21 cellular contexts compared by ENCODE assay signal in the genomic region with DNA sequence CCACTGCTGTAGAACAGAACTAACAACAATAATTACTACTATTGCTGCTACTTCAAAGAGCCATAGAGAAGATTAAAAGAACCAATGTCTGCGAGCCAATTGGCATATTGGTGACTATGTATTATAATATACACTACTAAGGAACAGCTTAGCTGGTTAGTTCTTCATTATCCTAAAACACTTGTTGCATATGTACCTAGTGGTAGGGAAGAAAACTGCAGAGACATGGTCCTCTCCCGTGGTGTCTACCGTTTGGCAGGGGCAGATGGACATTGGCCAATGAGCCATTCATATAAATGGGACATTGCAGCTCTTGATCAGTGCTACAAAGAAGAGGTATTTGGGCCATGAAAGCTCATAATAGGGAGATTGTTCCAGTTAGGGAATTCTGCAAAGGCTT. TPM values are rescaled to one million over a fixed set of nuclear protein-coding genes. Genes with fewer than 3 reads are reported as not detected.
"Had no signal": no experiment of that assay in that cellular context is flagged by ENCODE, and none has a peak within 500 bp of the region (broad histone marks: within the 10 kb centered on the region; RNA-seq: fewer than 3 reads in every experiment).

No MANE protein-coding gene starts in this region.

- H3K9me3 Mint-ChIP-seq: naive B cell; nephron; stimulated activated naive B cell treated with anti-CD40 and anti-IgM and Interleukin-4, amounts not matched to agents 10 μg/mL and 1 μg/mL and 100 μg/mL, for 72 hours had no signal

- H3K27ac Mint-ChIP-seq: naive B cell; nephron; stimulated activated naive B cell treated with anti-CD40 and anti-IgM and Interleukin-4, amounts not matched to agents 10 μg/mL and 1 μg/mL and 100 μg/mL, for 72 hours had no signal

- H3K4me1 Mint-ChIP-seq: naive B cell, nephron had no signal

- ATAC-seq: heart left ventricle; psoas muscle; stimulated activated naive B cell treated with anti-CD40 and anti-IgM and Interleukin-4, amounts not matched to agents 10 μg/mL and 1 μg/mL and 100 μg/mL, for 72 hours had no signal

- H3K36me3 Mint-ChIP-seq: naive B cell; stimulated activated naive B cell treated with anti-CD40 and anti-IgM and Interleukin-4, amounts not matched to agents 10 μg/mL and 1 μg/mL and 100 μg/mL, for 72 hours had no signal

- H3K4me3 Mint-ChIP-seq: naive B cell; nephron; stimulated activated naive B cell treated with anti-CD40 and anti-IgM and Interleukin-4, amounts not matched to agents 10 μg/mL and 1 μg/mL and 100 μg/mL, for 72 hours had no signal

- DNase-seq: effector CD4-positive, alpha-beta T cell; foreskin melanocyte; heart left ventricle; hippocampal formation; kidney glomerular epithelial cell; mesendoderm; naive B cell; psoas muscle; retina; sigmoid colon; stimulated activated CD4-positive, alpha-beta T cell treated with anti-CD3 and anti-CD28 coated beads, Interleukin-2, amount 100 ng/mL, for 24 hours; stimulated activated CD4-positive, alpha-beta T cell treated with anti-CD3 and anti-CD28 coated beads, Interleukin-4, amount 100 ng/mL, for 4 hours; stimulated activated naive B cell treated with anti-CD40 and anti-IgM and Interleukin-4, amounts not matched to agents 10 μg/mL and 1 μg/mL and 100 μg/mL, for 72 hours; stomach; substantia nigra; trophoblast cell had no signal

RNA-seq across cellular contexts. Expression of a gene that starts 46.4 kb away (rescaled TPM):
- total RNA-seq: dermis microvascular lymphatic vessel endothelial cell, heart left ventricle, liver, lung microvascular endothelial cell, osteoblast, psoas muscle, sigmoid colon had no signal
- polyA plus RNA-seq: heart left ventricle, liver, psoas muscle, sigmoid colon had no signal
